ENCODE assay signal across 8 cellular contexts in genomic region chr17:28041068-28041843, GRCh38. TPM values are rescaled to one million over a fixed set of nuclear protein-coding genes. Genes with fewer than 3 reads are reported as not detected.
DNase-seq lines count a peak whose midpoint lies in the region; ATAC-seq lines count a peak whose summit lies in the region.

No MANE protein-coding gene starts in this region.

- H3K36me3 Mint-ChIP-seq in effector memory CD8-positive, alpha-beta T cell (ENCODE audit: insufficient read depth), result peaks cover 15% of the 10 kb centered on the region

- H3K27me3 Mint-ChIP-seq in effector memory CD8-positive, alpha-beta T cell, result peaks cover 0 to 6% of the 10 kb centered on the region in 2 donors

- H3K9me3 Mint-ChIP-seq in effector memory CD8-positive, alpha-beta T cell, result no peaks in the 10 kb centered on the region

- peaks cover 40 to 44% of the 10 kb centered on the region in 2 donors for H3K4me1 Mint-ChIP-seq in effector memory CD8-positive, alpha-beta T cell (ENCODE audit: low read depth in 2 of 2)

- peak overlapping the region; percentile 83 for H3K4me3 Mint-ChIP-seq in effector memory CD8-positive, alpha-beta T cell

- peak overlapping the region; percentile 79 to 92 for H3K27ac Mint-ChIP-seq in effector memory CD8-positive, alpha-beta T cell

- peak; percentile 99 for DNase-seq in COR-L47 (lab: John Stamatoyannopoulos, UW)
- DNase-seq in HT1080 (ENCODE audit: low read depth), result peak; percentile 100
- DNase-seq in NOMO-1 (lab: John Stamatoyannopoulos, UW; ENCODE audit: unreplicated experiment in 2 of 2), result peak; percentile 99
- DNase-seq in activated CD8-positive, alpha-beta memory T cell treated with anti-CD3 and anti-CD28 coated beads for 48 hours (ENCODE audit: low read depth in 2 of 3, low spot score in 2 of 3), result peak; percentile 96 to 99 (median 97)
- DNase-seq in effector memory CD8-positive, alpha-beta T cell, result peak; percentile 99
- peak; percentile 99 for DNase-seq in medulla oblongata (ENCODE audit: extremely low spot score)
- DNase-seq in stimulated activated CD8-positive, alpha-beta memory T cell treated with anti-CD3 and anti-CD28 coated beads, Interleukin-12 subunit alpha, Interleukin-12 subunit beta, amount 100 ng/mL, for 1 hour (ENCODE audit: low read depth), result peak; percentile 98

- peak; percentile 65 for ATAC-seq in GM21367 (IDR thresholded peaks at IDR 0.05; ENCODE audit: unreplicated experiment)
- peak; percentile 92 for ATAC-seq in effector memory CD8-positive, alpha-beta T cell (replicated peaks)

RNA-seq across cellular contexts. Expression of gene NLK, which starts 1.2 kb away (rescaled TPM):
- 26.4 and 28.9 TPM in 2 replicates for total RNA-seq in HT1080 (2014; rRNA removed; shearing (Covaris generic))
- polyA plus RNA-seq in HT1080 (2015; cell fraction: cytosol; rRNA removed), result 25.1 and 29.2 TPM in 2 replicates
- 37.2 and 45.1 TPM in 2 replicates for polyA plus RNA-seq in HT1080 (2015; cell fraction: nucleus; rRNA removed)

Comparison
In these comparisons a context has a peak if more than half of its experiments do, and no peak if none do; other contexts are left out.
1. Peak in every context shown above with its lines: DNase-seq and ATAC-seq.